ENCODE assay signal across 31 cellular contexts in genomic region chr3:86792316-86792715, GRCh38.
A peak's percentile ranks its signal among the peaks of the same experiment; 100 is the strongest.
DNase-seq lines count a peak whose midpoint lies in the region; FAIRE-seq and TF ChIP-seq lines count a peak whose summit lies in the region.
"Had no signal": no experiment of that assay in that cellular context is flagged by ENCODE, and none has a peak within 500 bp of the region (broad histone marks: within the 10 kb centered on the region; RNA-seq: fewer than 3 reads in every experiment).

No MANE protein-coding gene starts in this region.

- H3K4me1 Mint-ChIP-seq in MCF 10A (ENCODE audit: insufficient read depth, unreplicated experiment): peaks cover 21% of the 10 kb centered on the region
- H3K4me1 Mint-ChIP-seq: B cell; naive thymus-derived CD8-positive, alpha-beta T cell; stimulated activated naive CD8-positive, alpha-beta T cell treated with anti-CD3 and anti-CD28 coated beads, Interleukin-15, amount 100 ng/mL, for 72 hours had no signal

- peaks cover 13% of the 10 kb centered on the region for H3K4me1 ChIP-seq in mammary epithelial cell (ENCODE audit: insufficient read depth, low read length)
- H3K4me1 ChIP-seq: adrenal gland had no signal

- H2AFZ ChIP-seq in mammary epithelial cell (ENCODE audit: low read depth, low read length): no peak overlapping the region

- intact Hi-C loops in MCF 10A (cut with micrococcal nuclease): loop anchor here (5.0 kb wide), 1 partner anchor 200 kb away; the partner anchor contains the start of gene VGLL3
- intact Hi-C loops in mammary epithelial cell (cut with micrococcal nuclease): loop anchor here (5.0 kb wide), 1 partner anchor 65 kb away; no protein-coding TSS in a partner anchor

- dilution Hi-C loops in mammary epithelial cell (cut with HindIII; ENCODE audit: low sequenced_read_pairs): no loop called here

- BruUV-seq in MCF 10A (replicated peaks; lab: Mats Ljungman, UMichigan): no TSS peak
- BruUV-seq in mammary epithelial cell (replicated peaks; lab: Mats Ljungman, UMichigan): no TSS peak

- FAIRE-seq in GM12892 (lab: Jason Lieb, UNC): no peak
- FAIRE-seq: A549, bronchial epithelial cell had no signal

- H3K4me3 Mint-ChIP-seq in MCF 10A (ENCODE audit: unreplicated experiment): no peak overlapping the region
- H3K4me3 Mint-ChIP-seq: B cell; CD8-positive, alpha-beta T cell; naive thymus-derived CD8-positive, alpha-beta T cell; stimulated activated naive CD8-positive, alpha-beta T cell treated with anti-CD3 and anti-CD28 coated beads, Interleukin-15, amount 100 ng/mL, for 72 hours; WTC11 had no signal

- no peaks in the 10 kb centered on the region for H3K27me3 ChIP-seq in mammary epithelial cell (ENCODE audit: insufficient read depth, low read length)
- H3K27me3 ChIP-seq: adrenal gland had no signal

- H3K9me3 ChIP-seq in mammary epithelial cell (replicated peaks; ENCODE audit: insufficient read depth, low read length): no peaks in the 10 kb centered on the region
- H3K9me3 ChIP-seq: A549, adrenal gland had no signal

- no peaks in the 10 kb centered on the region for H3K36me3 ChIP-seq in mammary epithelial cell (ENCODE audit: insufficient read depth, low read length)
- H3K36me3 ChIP-seq: adrenal gland had no signal

- peak; percentile 30 for DNase-seq in MCF 10A (ENCODE audit: unreplicated experiment)
- DNase-seq in mammary epithelial cell: no peak
- peak; percentile 57 for DNase-seq in astrocyte of the cerebellum (ENCODE audit: low read depth)
- peak; percentile 57 for DNase-seq in fibroblast of the conjunctiva (ENCODE audit: low read depth)
- DNase-seq in DMS153 (lab: John Stamatoyannopoulos, UW): no peak
- DNase-seq in GM12892 (ENCODE audit: insufficient read length): no peak
- DNase-seq in activated CD8-positive, alpha-beta memory T cell treated with anti-CD3 and anti-CD28 coated beads for 24 hours: no peak
- DNase-seq in GM03348 (ENCODE audit: low spot score): no peak
- DNase-seq: activated CD4-positive, alpha-beta T cell treated with anti-CD3 and anti-CD28 coated beads, Interleukin-2, amount 50 U/mL, for 1 hour; activated naive CD4-positive, alpha-beta T cell treated with Interleukin-2 at 50 U/mL for 16 hours; adrenal gland; CD8-positive, alpha-beta T cell; DMS53; effector memory CD4-positive, alpha-beta T cell; erythroblast; GDM1; islet precursor cell; Karpas-422; midbrain; naive thymus-derived CD8-positive, alpha-beta T cell; NCI-H510A treated with DMSO at 0.1 percent for 48 hours; occipital lobe; SHP77 treated with DMSO at 0.1 percent for 48 hours; stimulated activated naive CD8-positive, alpha-beta T cell treated with anti-CD3 and anti-CD28 coated beads, Interleukin-15, amount 100 ng/mL, for 72 hours had no signal

- CTCF ChIA-PET in MCF 10A (lab: Yijun Ruan, JAX): interaction anchor here (0.6 kb wide), 1 partner anchor 198 kb away, joined by 4 read pairs; no protein-coding TSS in a partner anchor
- CTCF ChIA-PET in mammary epithelial cell (lab: Charles Lee; ENCODE audit: low non-redundant PET): no interaction called here

- H3K9ac ChIP-seq in mammary epithelial cell (ENCODE audit: insufficient read depth, low read length): no peak overlapping the region

- H3K27me3 Mint-ChIP-seq in MCF 10A (ENCODE audit: insufficient read depth, unreplicated experiment): no peaks in the 10 kb centered on the region
- H3K27me3 Mint-ChIP-seq: B cell; naive thymus-derived CD8-positive, alpha-beta T cell; stimulated activated naive CD8-positive, alpha-beta T cell treated with anti-CD3 and anti-CD28 coated beads, Interleukin-15, amount 100 ng/mL, for 72 hours had no signal

- in situ Hi-C loops in mammary epithelial cell (cut with MboI; ENCODE audit: low sequenced_read_pairs in 2 of 2): loop anchor here in 1 of 2 donors (25.0 kb wide), 1 partner anchor 170 kb away; no protein-coding TSS in a partner anchor
- in situ Hi-C loops in astrocyte of the cerebellum (cut with HindIII; ENCODE audit: low sequenced_read_pairs): no loop called here

- TF ChIP-seq POLR2A in GM12892 (IDR thresholded peaks at IDR 0.05; ENCODE audit: low read depth, low read length): no peak

- no peak for TF ChIP-seq CTCF in MCF 10A (IDR thresholded peaks at IDR 0.05; ENCODE audit: unreplicated experiment)
- no peak for TF ChIP-seq CTCF in mammary epithelial cell (conservative IDR thresholded peaks at IDR 0.05 in 1 of 2, IDR thresholded peaks at IDR 0.05 in 1 of 2; ENCODE audit: extremely low read depth in 1 of 2, insufficient read depth in 1 of 2, low read depth in 1 of 2, low read length in 2 of 2)
- no peak for TF ChIP-seq CTCF in astrocyte of the cerebellum (IDR thresholded peaks at IDR 0.05; ENCODE audit: low read depth, low read length, missing control alignments)

- H3K79me2 ChIP-seq in mammary epithelial cell (ENCODE audit: insufficient read depth, low read length): no peaks in the 10 kb centered on the region

- no peak overlapping the region for H3K27ac ChIP-seq in mammary epithelial cell (ENCODE audit: insufficient read depth, low read depth, low read length)
- H3K27ac ChIP-seq: A549, adrenal gland, coronary artery, HL-60 had no signal

- H3K4me2 ChIP-seq in mammary epithelial cell (ENCODE audit: insufficient read depth, low read depth, low read length): no peak overlapping the region
- H3K4me2 ChIP-seq: A549 had no signal

- H3K4me3 ChIP-seq in mammary epithelial cell (replicated peaks in 1 of 3; ENCODE audit: insufficient read depth in 1 of 3, low read depth in 2 of 3, low read length in 3 of 3) (no peak overlapping the region), astrocyte of the cerebellum (ENCODE audit: low read depth, low read length) (no peak overlapping the region)
- H3K4me3 ChIP-seq: A549, adrenal gland, coronary artery, skin epidermis had no signal

- no peaks in the 10 kb centered on the region for H3K36me3 Mint-ChIP-seq in MCF 10A (ENCODE audit: insufficient read depth, unreplicated experiment)
- H3K36me3 Mint-ChIP-seq: CD8-positive, alpha-beta T cell; naive thymus-derived CD8-positive, alpha-beta T cell; WTC11 had no signal

- H3K9me3 Mint-ChIP-seq in MCF 10A (ENCODE audit: unreplicated experiment): no peaks in the 10 kb centered on the region
- H3K9me3 Mint-ChIP-seq: CD8-positive, alpha-beta T cell; stimulated activated naive CD8-positive, alpha-beta T cell treated with anti-CD3 and anti-CD28 coated beads, Interleukin-15, amount 100 ng/mL, for 72 hours; WTC11 had no signal

- no peaks in the 10 kb centered on the region for H4K20me1 ChIP-seq in mammary epithelial cell (ENCODE audit: insufficient read depth, low read length)

- POLR2A ChIA-PET in MCF 10A (lab: Yijun Ruan, JAX): interaction anchor here (1.6 to 2.5 kb wide), 2 partner anchors 145 to 198 kb away, joined by 5 to 20 read pairs; partner anchors contain the start of gene VGLL3

- H3K27ac Mint-ChIP-seq in MCF 10A (ENCODE audit: low read depth, unreplicated experiment): peak overlapping the region; percentile 75
- H3K27ac Mint-ChIP-seq: B cell; CD8-positive, alpha-beta T cell; naive thymus-derived CD8-positive, alpha-beta T cell; stimulated activated naive CD8-positive, alpha-beta T cell treated with anti-CD3 and anti-CD28 coated beads, Interleukin-15, amount 100 ng/mL, for 72 hours; WTC11 had no signal

Comparison
In these comparisons a context has a peak if more than half of its experiments do, and no peak if none do; other contexts are left out.
1. DNase-seq: peak in MCF 10A (single experiment), astrocyte of the cerebellum (single experiment) and fibroblast of the conjunctiva (single experiment); none in mammary epithelial cell (single experiment), DMS153 (single experiment), GM12892 (single experiment), activated CD8-positive, alpha-beta memory T cell treated with anti-CD3 and anti-CD28 coated beads for 24 hours (single experiment) and GM03348 (single experiment).